In the genomic region with DNA sequence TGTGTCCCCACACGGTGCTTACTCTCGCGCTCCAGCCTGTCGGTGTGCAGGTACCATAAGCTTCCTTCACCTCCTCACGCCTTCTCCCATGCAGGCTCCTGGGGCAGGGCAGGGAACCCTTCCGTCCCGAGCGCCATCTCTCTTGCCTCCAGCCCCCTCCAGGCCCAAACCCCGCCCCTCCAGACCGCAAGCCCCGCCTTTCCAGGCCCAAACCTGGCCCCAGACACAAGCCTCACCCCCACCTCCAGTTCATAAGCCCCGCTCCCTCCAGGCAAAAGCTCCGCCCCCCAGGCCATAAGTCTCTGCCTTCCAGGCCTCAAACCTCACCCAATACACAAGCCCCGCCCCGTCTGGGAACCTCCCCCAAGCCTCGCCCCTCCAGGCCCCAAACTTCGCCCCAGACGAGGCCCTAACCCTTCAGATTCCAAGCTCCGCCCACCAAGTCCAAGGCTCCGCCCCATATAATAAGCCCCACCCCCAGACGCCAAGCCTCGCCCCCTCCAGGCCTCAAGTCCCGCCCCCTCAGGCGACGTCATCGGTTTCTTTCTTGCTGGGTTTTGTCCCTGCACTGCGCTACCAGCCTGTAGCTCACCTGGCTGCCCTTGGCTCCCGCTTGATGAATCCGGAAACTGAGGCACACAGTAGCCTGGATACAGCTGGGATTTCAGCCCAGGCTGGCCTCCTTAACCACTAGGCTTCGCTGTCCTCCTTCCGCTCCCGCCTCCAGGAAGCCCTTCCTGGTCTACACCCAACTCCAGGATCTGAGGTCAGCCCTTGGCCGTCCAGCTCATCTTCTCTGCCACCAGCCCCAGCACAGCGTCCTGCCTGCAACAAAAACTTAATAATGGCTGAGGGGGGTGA, we compare ENCODE assay signal across 9 cellular contexts. TPM values are rescaled to one million over a fixed set of nuclear protein-coding genes. Genes with fewer than 3 reads are reported as not detected.
A peak's percentile ranks its signal among the peaks of the same experiment; 100 is the strongest.
DNase-seq lines count a peak whose midpoint lies in the region; ATAC-seq, FAIRE-seq and TF ChIP-seq lines count a peak whose summit lies in the region.
"Had no signal": no experiment of that assay in that cellular context is flagged by ENCODE, and none has a peak within 500 bp of the region (broad histone marks: within the 10 kb centered on the region; RNA-seq: fewer than 3 reads in every experiment).

No MANE protein-coding gene starts in this region.

- peak in 2 of 3 donors; percentile 85 to 91 for DNase-seq in Peyer's patch
- peak; percentile 73 for DNase-seq in activated naive CD8-positive, alpha-beta T cell treated with anti-CD3 and anti-CD28 coated beads, Interleukin-2, amount 10 ng/mL, durations not matched to agents 7 days and 5 days
- peak; percentile 66 to 72 for DNase-seq in lung microvascular endothelial cell (ENCODE audit: low read depth in 2 of 2)
- DNase-seq in transverse colon: peak; percentile 87
- no peak for DNase-seq in NCI-H345 treated with DMSO at 0.1 percent for 48 hours (lab: John Stamatoyannopoulos, UW; ENCODE audit: unreplicated experiment)
- DNase-seq in amniotic stem cell (lab: John Stamatoyannopoulos, UW): no peak

- H3K4me3 ChIP-seq in Peyer's patch (peak overlapping the region in 2 of 4 donors; percentile 13 to 24), transverse colon (peak overlapping the region in 2 of 4 donors; percentile 6)
- H3K4me3 ChIP-seq: thoracic aorta had no signal

- POLR2A ChIA-PET in activated naive CD8-positive, alpha-beta T cell treated with anti-CD3 and anti-CD28 coated beads, Interleukin-2, amount 10 ng/mL, durations not matched to agents 7 days and 5 days (lab: Charles Lee): interaction anchor here (0.7 to 4.5 kb wide), 7 partner anchors 7 to 138 kb away, joined by 3 to 32 read pairs (median 4); a partner anchor contains a TSS

- H3K36me3 Mint-ChIP-seq in activated naive CD8-positive, alpha-beta T cell treated with anti-CD3 and anti-CD28 coated beads, Interleukin-2, amount 10 ng/mL, durations not matched to agents 7 days and 5 days: peaks cover 4% of the 10 kb centered on the region

- H3K9me3 ChIP-seq in Peyer's patch: peaks cover 0 to 8% (median 3%) of the 10 kb centered on the region in 4 donors
- H3K9me3 ChIP-seq in transverse colon: peaks cover 0 to 5% of the 10 kb centered on the region in 2 donors

- no peak overlapping the region for H3K4me3 Mint-ChIP-seq in activated naive CD8-positive, alpha-beta T cell treated with anti-CD3 and anti-CD28 coated beads, Interleukin-2, amount 10 ng/mL, durations not matched to agents 7 days and 5 days

- H3K27ac Mint-ChIP-seq in activated naive CD8-positive, alpha-beta T cell treated with anti-CD3 and anti-CD28 coated beads, Interleukin-2, amount 10 ng/mL, durations not matched to agents 7 days and 5 days: peak overlapping the region; percentile 64

- in situ Hi-C loops in transverse colon (cut with MboI; ENCODE audit: low pct_ligation_motif_present in 1 of 4, low pct_unique_long_range_greater_than_20kb in 1 of 4, low sequenced_read_pairs in 3 of 4): no loop called here

- H3K27me3 Mint-ChIP-seq in activated naive CD8-positive, alpha-beta T cell treated with anti-CD3 and anti-CD28 coated beads, Interleukin-2, amount 10 ng/mL, durations not matched to agents 7 days and 5 days: no peaks in the 10 kb centered on the region

- H3K9me3 Mint-ChIP-seq in activated naive CD8-positive, alpha-beta T cell treated with anti-CD3 and anti-CD28 coated beads, Interleukin-2, amount 10 ng/mL, durations not matched to agents 7 days and 5 days: peaks cover 1% of the 10 kb centered on the region

- peak; percentile 25 for ATAC-seq in activated naive CD8-positive, alpha-beta T cell treated with anti-CD3 and anti-CD28 coated beads, Interleukin-2, amount 10 ng/mL, durations not matched to agents 7 days and 5 days (ENCODE audit: low read depth)
- ATAC-seq in GM21423 (IDR thresholded peaks at IDR 0.05; ENCODE audit: unreplicated experiment): no peak

- peaks cover 20% of the 10 kb centered on the region for H3K4me1 Mint-ChIP-seq in activated naive CD8-positive, alpha-beta T cell treated with anti-CD3 and anti-CD28 coated beads, Interleukin-2, amount 10 ng/mL, durations not matched to agents 7 days and 5 days

- TF ChIP-seq CTCF in Peyer's patch (IDR thresholded peaks at IDR 0.05): no peak
- no peak for TF ChIP-seq CTCF in transverse colon (IDR thresholded peaks at IDR 0.05)

- H3K27me3 ChIP-seq in Peyer's patch: no peaks in the 10 kb centered on the region
- H3K27me3 ChIP-seq in transverse colon: no peaks in the 10 kb centered on the region

- intact Hi-C loops in transverse colon (cut with DNase I; ENCODE audit: low total_unique reads): no loop called here

- H3K27ac ChIP-seq in Peyer's patch (peak overlapping the region in 3 of 4 donors; percentile 45 to 97 (median 76)), transverse colon (peak overlapping the region; percentile 52 to 97 (median 94))
- H3K27ac ChIP-seq: thoracic aorta had no signal

- peak; percentile 33 for FAIRE-seq in G401.6 (lab: Jason Lieb, UNC)

- 42% methylated on average over 34 of the region's 34 CpGs; no CpG with 5 or more reads in 1 of the 2 donors for WGBS in transverse colon (ENCODE audit: low coverage in 1 of 2), 2 donors

- H3K4me1 ChIP-seq in Peyer's patch: peaks cover 5 to 34% (median 18%) of the 10 kb centered on the region in 4 donors
- H3K4me1 ChIP-seq in transverse colon: peaks cover 27 to 42% (median 35%) of the 10 kb centered on the region in 4 donors

- peak in 1 of 2 donors; percentile 18 for TF ChIP-seq POLR2A in Peyer's patch (IDR thresholded peaks at IDR 0.05)
- peak; percentile 23 for TF ChIP-seq POLR2A in transverse colon (IDR thresholded peaks at IDR 0.05)

- TF ChIP-seq EP300 in transverse colon (IDR thresholded peaks at IDR 0.05; ENCODE audit: low read depth): no peak

- H3K36me3 ChIP-seq in Peyer's patch: peaks cover 0 to 23% (median 0%) of the 10 kb centered on the region in 3 donors
- H3K36me3 ChIP-seq in transverse colon: peaks cover 0 to 16% (median 2%) of the 10 kb centered on the region in 4 donors

RNA-seq across cellular contexts. Expression of a gene that starts 16.1 kb away (rescaled TPM):
- 100 to 1,000 TPM; 119 to 253 (median 192) TPM for total RNA-seq in Peyer's patch
- total RNA-seq in activated naive CD8-positive, alpha-beta T cell treated with anti-CD3 and anti-CD28 coated beads, Interleukin-2, amount 10 ng/mL, durations not matched to agents 7 days and 5 days: 100 to 1,000 TPM; 319 to 341 TPM
- total RNA-seq in lung microvascular endothelial cell: 80.9 and 102 TPM in 2 replicates
- total RNA-seq in transverse colon: 100 to 1,000 TPM; 189 to 279 (median 236) TPM

RNA-seq across cellular contexts. Expression of a gene that starts 19.4 kb away (rescaled TPM):
- total RNA-seq in Peyer's patch (100 to 1,000 TPM in 1 of 4 donors, 10 to 100 TPM in 3; 57.8 to 114 (median 76.0) TPM), lung microvascular endothelial cell (29.0 and 34.9 TPM in 2 replicates), transverse colon (10 to 100 TPM; 66.7 to 88.6 (median 84.4) TPM)
- total RNA-seq in activated naive CD8-positive, alpha-beta T cell treated with anti-CD3 and anti-CD28 coated beads, Interleukin-2, amount 10 ng/mL, durations not matched to agents 7 days and 5 days: 10 to 100 TPM; 55.0 to 61.4 TPM

Comparison
In these comparisons a context has a peak if more than half of its experiments do, and no peak if none do; other contexts are left out.
1. DNase-seq: peak in Peyer's patch (2 of 3), activated naive CD8-positive, alpha-beta T cell treated with anti-CD3 and anti-CD28 coated beads, Interleukin-2, amount 10 ng/mL, durations not matched to agents 7 days and 5 days (single experiment), lung microvascular endothelial cell (2 of 2) and transverse colon (single experiment); none in NCI-H345 treated with DMSO at 0.1 percent for 48 hours (single experiment) and amniotic stem cell (single experiment).